8 cellular contexts compared by ENCODE assay signal in the genomic region with DNA sequence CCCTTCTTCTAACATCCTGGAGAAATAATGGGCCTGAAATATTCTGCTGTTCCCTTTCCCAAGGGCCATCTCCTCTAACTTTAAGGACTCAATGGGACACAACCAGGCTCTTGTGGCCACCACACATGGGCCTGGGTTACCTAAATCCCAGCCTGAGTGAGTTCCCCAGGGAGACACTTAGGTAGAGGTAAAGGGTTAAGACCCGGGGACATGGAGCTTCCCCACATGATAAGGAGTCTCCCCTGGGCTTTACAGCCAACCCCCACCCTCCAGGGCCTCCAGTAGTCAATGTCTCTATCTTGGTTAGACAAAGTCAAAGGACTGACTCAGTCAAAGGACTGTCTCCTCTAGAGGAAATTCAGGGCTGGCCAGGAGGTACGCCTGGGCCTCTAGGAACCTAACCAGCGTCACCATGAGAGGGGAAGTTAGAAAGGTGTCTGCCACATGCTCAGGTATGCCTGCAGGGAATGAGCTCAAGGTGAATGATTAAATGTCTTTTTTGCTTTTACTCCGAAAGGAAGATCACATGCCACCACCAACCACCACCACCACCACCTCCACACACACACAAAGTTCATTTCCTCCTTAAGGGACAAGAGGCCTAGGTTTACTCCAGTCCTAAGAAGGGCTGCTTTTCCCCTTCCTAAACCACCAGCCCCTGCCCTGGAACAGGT. TPM values are rescaled to one million over a fixed set of nuclear protein-coding genes. Genes with fewer than 3 reads are reported as not detected.
DNase-seq lines count a peak whose midpoint lies in the region; ATAC-seq and TF ChIP-seq lines count a peak whose summit lies in the region.

No MANE protein-coding gene starts in this region.

- CTCF ChIA-PET in activated CD4-positive, alpha-beta T cell treated with anti-CD3 and anti-CD28 coated beads, Interleukin-2, amount 10 ng/mL, durations not matched to agents 7 days and 5 days (lab: Charles Lee) = interaction anchor here (1.1 to 3.4 kb wide), 7 partner anchors 9 to 347 kb away, joined by 3 to 13 read pairs (median 5); no protein-coding TSS in a partner anchor

- peak overlapping the region; percentile 65 for H3K4me3 Mint-ChIP-seq in activated CD4-positive, alpha-beta T cell treated with anti-CD3 and anti-CD28 coated beads, Interleukin-2, amount 10 ng/mL, durations not matched to agents 7 days and 5 days

- no peak for ATAC-seq in GM19455 (IDR thresholded peaks at IDR 0.05; ENCODE audit: unreplicated experiment)
- ATAC-seq in GM18873 (IDR thresholded peaks at IDR 0.05; ENCODE audit: low FRiP score, unreplicated experiment) = no peak
- no peak for ATAC-seq in HG03378 (IDR thresholded peaks at IDR 0.05; ENCODE audit: unreplicated experiment)
- no peak for ATAC-seq in HG03039 (IDR thresholded peaks at IDR 0.05; ENCODE audit: unreplicated experiment)

- H3K36me3 Mint-ChIP-seq in activated CD4-positive, alpha-beta T cell treated with anti-CD3 and anti-CD28 coated beads, Interleukin-2, amount 10 ng/mL, durations not matched to agents 7 days and 5 days (ENCODE audit: low read depth) = peaks cover 54% of the 10 kb centered on the region

- no peaks in the 10 kb centered on the region for H3K79me2 ChIP-seq in parathyroid adenoma

- H3K4me1 ChIP-seq in esophagus squamous epithelium (peaks cover 31 to 87% (median 48%) of the 10 kb centered on the region in 3 donors), parathyroid adenoma (peaks cover 5% of the 10 kb centered on the region)

- H3K27ac ChIP-seq in esophagus squamous epithelium = peak overlapping the region; percentile 91 to 100 (median 99)
- peak overlapping the region; percentile 2 for H3K27ac ChIP-seq in parathyroid adenoma

- H3K4me3 ChIP-seq in esophagus squamous epithelium (no peak overlapping the region), parathyroid adenoma (ENCODE audit: low read depth, low read length) (peak overlapping the region; percentile 7)

- DNase-seq in activated CD4-positive, alpha-beta T cell treated with anti-CD3 and anti-CD28 coated beads, Interleukin-2, amount 10 ng/mL, durations not matched to agents 7 days and 5 days = peak; percentile 49
- DNase-seq in esophagus squamous epithelium (lab: John Stamatoyannopoulos, UW) = no peak

- H3K9ac ChIP-seq in parathyroid adenoma = no peak overlapping the region

- H3K36me3 ChIP-seq in esophagus squamous epithelium = peaks cover 11 to 43% (median 15%) of the 10 kb centered on the region in 3 donors
- peaks cover 9% of the 10 kb centered on the region for H3K36me3 ChIP-seq in parathyroid adenoma (ENCODE audit: control insufficient read depth, insufficient read depth, low read length)

- no peak overlapping the region for H3K4me2 ChIP-seq in parathyroid adenoma (ENCODE audit: low read length)

- H3K27me3 Mint-ChIP-seq in activated CD4-positive, alpha-beta T cell treated with anti-CD3 and anti-CD28 coated beads, Interleukin-2, amount 10 ng/mL, durations not matched to agents 7 days and 5 days = no peaks in the 10 kb centered on the region

- H3K27me3 ChIP-seq in esophagus squamous epithelium (no peaks in the 10 kb centered on the region), parathyroid adenoma (ENCODE audit: control insufficient read depth, insufficient read depth, low read length) (no peaks in the 10 kb centered on the region)

- H3K9me3 Mint-ChIP-seq in activated CD4-positive, alpha-beta T cell treated with anti-CD3 and anti-CD28 coated beads, Interleukin-2, amount 10 ng/mL, durations not matched to agents 7 days and 5 days = no peaks in the 10 kb centered on the region

- H3K9me3 ChIP-seq in esophagus squamous epithelium (no peaks in the 10 kb centered on the region), parathyroid adenoma (ENCODE audit: control insufficient read depth, low read length) (no peaks in the 10 kb centered on the region)

- H2AFZ ChIP-seq in parathyroid adenoma = no peak overlapping the region

- 23 to 50% methylated on average over 3 to 4 of the region's 4 CpGs for WGBS in esophagus squamous epithelium, 2 donors

- H3K4me1 Mint-ChIP-seq in activated CD4-positive, alpha-beta T cell treated with anti-CD3 and anti-CD28 coated beads, Interleukin-2, amount 10 ng/mL, durations not matched to agents 7 days and 5 days = peaks cover 78% of the 10 kb centered on the region

- peak overlapping the region; percentile 94 for H3K27ac Mint-ChIP-seq in activated CD4-positive, alpha-beta T cell treated with anti-CD3 and anti-CD28 coated beads, Interleukin-2, amount 10 ng/mL, durations not matched to agents 7 days and 5 days

- intact Hi-C loops in esophagus squamous epithelium (cut with DNase I) = loop anchor here (5.0 to 10.0 kb wide), 2 partner anchors 109 to 241 kb away; no protein-coding TSS in a partner anchor

- no peak for TF ChIP-seq CTCF in esophagus squamous epithelium (IDR thresholded peaks at IDR 0.05)
- no peak for TF ChIP-seq CTCF in parathyroid adenoma (IDR thresholded peaks at IDR 0.05)

- peak; percentile 15 for TF ChIP-seq POLR2A in GM18526 (IDR thresholded peaks at IDR 0.05; ENCODE audit: extremely low read depth, insufficient read length)
- no peak for TF ChIP-seq POLR2A in esophagus squamous epithelium (IDR thresholded peaks at IDR 0.05)

- POLR2A ChIA-PET in activated CD4-positive, alpha-beta T cell treated with anti-CD3 and anti-CD28 coated beads, Interleukin-2, amount 10 ng/mL, durations not matched to agents 7 days and 5 days (lab: Charles Lee) = interaction anchor here (0.7 kb wide), 1 partner anchor 118 kb away, joined by 3 read pairs; no protein-coding TSS in a partner anchor

RNA-seq across cellular contexts. Expression of a gene that starts 6.9 kb away (rescaled TPM):
- 10 to 100 TPM; 81.7 to 82.2 TPM for total RNA-seq in activated CD4-positive, alpha-beta T cell treated with anti-CD3 and anti-CD28 coated beads, Interleukin-2, amount 10 ng/mL, durations not matched to agents 7 days and 5 days
- total RNA-seq in esophagus squamous epithelium = 100 to 1,000 TPM in 3 of 4 donors, 10 to 100 TPM in 1; 75.4 to 364 (median 152) TPM
